5 cellular contexts compared by ENCODE assay signal in the genomic region with DNA sequence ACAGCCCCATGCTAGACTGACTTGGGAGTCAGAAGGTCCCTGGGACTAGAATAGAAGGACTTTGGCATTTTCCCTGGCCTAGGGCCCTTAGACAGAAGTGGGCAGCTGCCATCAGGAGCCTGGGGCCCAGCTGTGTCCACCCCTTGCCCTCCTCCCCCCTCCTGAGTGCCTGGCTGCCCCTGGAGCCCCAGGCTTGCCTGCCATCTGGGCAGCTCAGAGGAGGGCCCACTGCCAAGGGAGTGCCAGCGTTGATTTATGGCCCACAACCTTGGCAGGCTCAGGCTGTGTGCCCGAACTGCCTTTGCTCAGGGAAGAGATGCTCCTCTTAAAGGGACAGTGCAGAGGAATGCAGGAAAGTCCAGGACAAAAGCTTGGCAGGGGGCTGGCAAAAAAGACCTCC.
DNase-seq lines count a peak whose midpoint lies in the region; ATAC-seq, FAIRE-seq and TF ChIP-seq lines count a peak whose summit lies in the region.
"Not testable (repeated sequence)": the region's sequence is repeated elsewhere in the genome, so short reads cannot be mapped to it uniquely, and the experiment has no call there.

No MANE protein-coding gene starts in this region.

- TF ChIP-seq POLR2A in body of pancreas (IDR thresholded peaks at IDR 0.05); testis (IDR thresholded peaks at IDR 0.05): not testable (repeated sequence)

- H3K4me3 ChIP-seq in body of pancreas, pancreas, testis: not testable (repeated sequence)

- DNase-seq in DMS 273 (lab: John Stamatoyannopoulos, UW; ENCODE audit: unreplicated experiment) (peak; percentile 0), body of pancreas (peak in 3 of 4 donors; percentile 7 to 60 (median 31)), mucosa of gallbladder (ENCODE audit: low spot score) (peak; percentile 21), pancreas (peak in 4 of 6 donors; percentile 12 to 60 (median 26)), testis (peak; percentile 14)

- not testable (repeated sequence) for H3K9me3 ChIP-seq in body of pancreas, pancreas, testis

- not testable (repeated sequence) for TF ChIP-seq CTCF in body of pancreas (IDR thresholded peaks at IDR 0.05); pancreas (IDR thresholded peaks at IDR 0.05); testis (IDR thresholded peaks at IDR 0.05)

- not testable (repeated sequence) for H3K27ac ChIP-seq in body of pancreas, pancreas, testis

- H3K36me3 ChIP-seq in body of pancreas (replicated peaks in 1 of 2; ENCODE audit: insufficient read depth in 1 of 2, low read depth in 2 of 2); pancreas; testis (ENCODE audit: low read depth, missing control alignments): not testable (repeated sequence)

- ATAC-seq in body of pancreas, pancreas: not testable (repeated sequence)

- not testable (repeated sequence) for H3K4me1 ChIP-seq in body of pancreas, pancreas, testis

- not testable (repeated sequence) for FAIRE-seq in pancreas (lab: Jason Lieb, UNC)

- H3K27me3 ChIP-seq in body of pancreas, pancreas, testis: not testable (repeated sequence)

- WGBS in body of pancreas, 2 donors, result 0% methylated on average over 1 of the region's 2 CpGs; no CpG with 5 or more reads in 1 of the 2 donors
- no CpG with 5 or more reads among the region's 2 CpGs for WGBS in pancreas, 2 donors
- 33% methylated on average over 1 of the region's 2 CpGs; no CpG with 5 or more reads in 1 of the 2 donors for WGBS in testis, 2 donors

- intact Hi-C loops in body of pancreas (cut with DNase I); pancreas (cut with DNase I); testis (cut with DNase I; ENCODE audit: low total_unique reads): not testable (repeated sequence)
